Comparison of ENCODE assay signal across 28 cellular contexts in the genomic region with DNA sequence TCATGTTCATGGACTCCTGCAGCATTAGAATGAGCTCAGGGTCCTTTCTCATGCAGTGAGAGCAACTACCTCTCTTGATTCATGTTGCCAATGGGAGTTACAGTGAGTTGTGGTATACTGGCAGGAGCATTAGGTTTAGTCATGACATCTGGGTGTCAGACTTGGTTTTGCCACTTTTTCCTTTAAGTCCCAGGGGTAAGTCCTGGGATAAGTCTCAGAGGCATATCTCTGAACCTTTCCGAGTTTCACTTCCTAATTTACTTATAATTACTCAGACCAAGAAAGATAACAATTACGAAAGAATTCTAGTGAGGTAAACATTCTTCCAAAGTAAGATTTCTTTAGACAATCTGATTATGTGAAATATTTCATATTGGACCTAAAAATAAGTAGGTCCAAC.
A peak's percentile ranks its signal among the peaks of the same experiment; 100 is the strongest.
DNase-seq lines count a peak whose midpoint lies in the region; ATAC-seq and TF ChIP-seq lines count a peak whose summit lies in the region.
"Had no signal": no experiment of that assay in that cellular context is flagged by ENCODE, and none has a peak within 500 bp of the region (broad histone marks: within the 10 kb centered on the region; RNA-seq: fewer than 3 reads in every experiment).

No MANE protein-coding gene starts in this region.

- no peaks in the 10 kb centered on the region for H3K27me3 Mint-ChIP-seq in Caco-2 (ENCODE audit: insufficient read depth, unreplicated experiment)
- H3K27me3 Mint-ChIP-seq: activated CD4-positive, alpha-beta T cell treated with anti-CD3 and anti-CD28 coated beads, Interleukin-2, amount 10 ng/mL, durations not matched to agents 24 days and 14 days; activated naive CD8-positive, alpha-beta T cell; central memory CD8-positive, alpha-beta T cell; naive thymus-derived CD4-positive, alpha-beta T cell; T-helper 17 cell had no signal

- WGBS in GM23248 (ENCODE audit: low coverage in 1 of 2, low lambda C conversion rate in 2 of 2, missing lambda C conversion rate in 2 of 2), 2 experiments: 80 to 86% methylated on average over 2 of the region's 2 CpGs

- H3K9me3 ChIP-seq in GM23248 (ENCODE audit: low read depth) (no peaks in the 10 kb centered on the region), mucosa of descending colon (no peaks in the 10 kb centered on the region), Caco-2 (no peaks in the 10 kb centered on the region)
- H3K9me3 ChIP-seq: A549, BE2C, heart right ventricle, Peyer's patch, thyroid gland had no signal

- H3K4me3 Mint-ChIP-seq in Caco-2 (ENCODE audit: unreplicated experiment): no peak overlapping the region
- H3K4me3 Mint-ChIP-seq: activated CD4-positive, alpha-beta T cell treated with anti-CD3 and anti-CD28 coated beads, Interleukin-2, amount 10 ng/mL, durations not matched to agents 24 days and 14 days; activated naive CD8-positive, alpha-beta T cell; central memory CD8-positive, alpha-beta T cell; naive thymus-derived CD4-positive, alpha-beta T cell; T-helper 17 cell had no signal

- no peaks in the 10 kb centered on the region for H4K20me1 ChIP-seq in GM23248 (ENCODE audit: insufficient read depth)

- H3K79me2 ChIP-seq in GM23248 (ENCODE audit: insufficient read depth): no peaks in the 10 kb centered on the region

- ATAC-seq in HG03520 (IDR thresholded peaks at IDR 0.05; ENCODE audit: unreplicated experiment) (no peak), mucosa of descending colon (no peak)
- ATAC-seq: A549; heart right ventricle; left lobe of liver; naive thymus-derived CD4-positive, alpha-beta T cell; stimulated activated naive CD8-positive, alpha-beta T cell treated with anti-CD3 and anti-CD28 coated beads, Interleukin-15, Interleukin-2, amounts not matched to agents 100 U/mL and 50 U/mL, for 24 hours; T-helper 17 cell had no signal

- POLR2A ChIA-PET in Caco-2 (lab: Charles Lee): no interaction called here

- no peaks in the 10 kb centered on the region for H3K36me3 Mint-ChIP-seq in Caco-2 (ENCODE audit: insufficient read depth, unreplicated experiment)

- no peak overlapping the region for H3K27ac ChIP-seq in GM23248
- H3K27ac ChIP-seq: A549, dorsolateral prefrontal cortex, heart right ventricle, KMS-11, Peyer's patch, thyroid gland had no signal

- BruUV-seq in Caco-2 (replicated peaks; lab: Mats Ljungman, UMichigan): no TSS peak

- H3K4me3 ChIP-seq in GM23248 (no peak overlapping the region), fibroblast of mammary gland (ENCODE audit: control insufficient read depth, low read depth, low read length) (no peak overlapping the region), mucosa of descending colon (no peak overlapping the region), Caco-2 (ENCODE audit: low read depth, low read length) (no peak overlapping the region)
- H3K4me3 ChIP-seq: A549, dorsolateral prefrontal cortex, heart right ventricle, Peyer's patch, smooth muscle cell, thyroid gland had no signal

- CTCF ChIA-PET in Caco-2 (lab: Charles Lee): no interaction called here

- no peaks in the 10 kb centered on the region for H3K9me2 ChIP-seq in GM23248 (ENCODE audit: insufficient read depth)

- H3F3A ChIP-seq in GM23248 (ENCODE audit: insufficient read depth): no peaks in the 10 kb centered on the region

- H3K9me3 Mint-ChIP-seq in Caco-2 (ENCODE audit: unreplicated experiment): peaks cover 16% of the 10 kb centered on the region
- H3K9me3 Mint-ChIP-seq: central memory CD8-positive, alpha-beta T cell had no signal

- no peak overlapping the region for H3K4me2 ChIP-seq in GM23248 (ENCODE audit: unreplicated experiment)
- H3K4me2 ChIP-seq: A549, KMS-11, smooth muscle cell had no signal

- H3K4me1 Mint-ChIP-seq in Caco-2 (ENCODE audit: low read depth, unreplicated experiment): no peaks in the 10 kb centered on the region
- H3K4me1 Mint-ChIP-seq: activated CD4-positive, alpha-beta T cell treated with anti-CD3 and anti-CD28 coated beads, Interleukin-2, amount 10 ng/mL, durations not matched to agents 24 days and 14 days; T-helper 17 cell had no signal

- intact Hi-C loops in mucosa of descending colon (cut with DNase I, micrococcal nuclease): no loop called here
- intact Hi-C loops in Caco-2 (cut with micrococcal nuclease; ENCODE audit: unreplicated experiment): no loop called here

- in situ Hi-C loops in GM23248 (cut with MboI): no loop called here

- DNase-seq in CD1c-positive myeloid dendritic cell (ENCODE audit: extremely low spot score) (peak; percentile 20), GM23248 (peak; percentile 8), NOMO-1 treated with dmso at 0.1 percent for 144 hours (lab: John Stamatoyannopoulos, UW; ENCODE audit: unreplicated experiment) (peak; percentile 30), fibroblast of mammary gland (ENCODE audit: low read depth) (peak; percentile 17), NCI-H1092 (lab: John Stamatoyannopoulos, UW) (no peak), mucosa of descending colon (no peak), Caco-2 (no peak)
- DNase-seq: activated CD4-positive, alpha-beta T cell treated with anti-CD3 and anti-CD28 coated beads, Interleukin-2, amount 10 ng/mL, durations not matched to agents 24 days and 14 days; Calu3; dorsolateral prefrontal cortex; foreskin fibroblast; heart right ventricle; naive thymus-derived CD4-positive, alpha-beta T cell; NCI-H1417 treated with DMSO at 0.1 percent for 48 hours; NCI-H446 treated with DMSO at 0.1 percent for 48 hours; Peyer's patch; stimulated activated CD4-positive, alpha-beta T cell treated with anti-CD3 and anti-CD28 coated beads, Interleukin-2, amount 100 ng/mL, for 48 hours; stimulated activated naive CD8-positive, alpha-beta T cell treated with anti-CD3 and anti-CD28 coated beads, Interleukin-15, Interleukin-2, amounts not matched to agents 100 U/mL and 50 U/mL, for 24 hours; T-helper 17 cell; thyroid gland had no signal

- H3K36me3 ChIP-seq in GM23248 (ENCODE audit: low read depth): no peaks in the 10 kb centered on the region
- H3K36me3 ChIP-seq in mucosa of descending colon (ENCODE audit: low read depth): no peaks in the 10 kb centered on the region
- H3K36me3 ChIP-seq in Caco-2 (ENCODE audit: control insufficient read depth, insufficient read depth, low read length): no peaks in the 10 kb centered on the region
- H3K36me3 ChIP-seq: heart right ventricle, Peyer's patch, thyroid gland had no signal

- no peak overlapping the region for H3K27ac Mint-ChIP-seq in Caco-2 (ENCODE audit: unreplicated experiment)
- H3K27ac Mint-ChIP-seq: activated CD4-positive, alpha-beta T cell treated with anti-CD3 and anti-CD28 coated beads, Interleukin-2, amount 10 ng/mL, durations not matched to agents 24 days and 14 days; activated naive CD8-positive, alpha-beta T cell; naive thymus-derived CD4-positive, alpha-beta T cell; T-helper 17 cell had no signal

- H2AFZ ChIP-seq in GM23248: no peak overlapping the region

- no peaks in the 10 kb centered on the region for H3K4me1 ChIP-seq in GM23248 (ENCODE audit: insufficient read depth)
- no peaks in the 10 kb centered on the region for H3K4me1 ChIP-seq in mucosa of descending colon (ENCODE audit: low read depth)
- H3K4me1 ChIP-seq in Caco-2: no peaks in the 10 kb centered on the region
- H3K4me1 ChIP-seq: A549, Peyer's patch, thyroid gland had no signal

- no peak overlapping the region for H3K9ac ChIP-seq in GM23248
- H3K9ac ChIP-seq: KMS-11 had no signal

- H3K27me3 ChIP-seq in GM23248 (replicated peaks; ENCODE audit: insufficient read depth) (no peaks in the 10 kb centered on the region), Caco-2 (replicated peaks; ENCODE audit: control insufficient read depth, insufficient read depth, low read length) (no peaks in the 10 kb centered on the region; the same call in 1 of the 2 replicates)
- H3K27me3 ChIP-seq: BE2C, dorsolateral prefrontal cortex, heart right ventricle, Peyer's patch, thyroid gland had no signal

- TF ChIP-seq CTCF in fibroblast of mammary gland (conservative IDR thresholded peaks at IDR 0.05; ENCODE audit: control insufficient read depth, insufficient read depth, low read depth, low read length) (no peak), mucosa of descending colon (IDR thresholded peaks at IDR 0.05) (no peak), Caco-2 (IDR thresholded peaks at IDR 0.05; ENCODE audit: insufficient read depth in 1 of 2, low read depth in 1 of 2, low read length in 1 of 2, severe bottlenecking in 1 of 2, unreplicated experiment in 1 of 2) (no peak)

Comparison
In these comparisons a context has a peak if more than half of its experiments do, and no peak if none do; other contexts are left out.
1. DNase-seq: peak in CD1c-positive myeloid dendritic cell (single experiment), GM23248 (single experiment), NOMO-1 treated with dmso at 0.1 percent for 144 hours (single experiment) and fibroblast of mammary gland (single experiment); none in NCI-H1092 (single experiment), mucosa of descending colon (0 of 3) and Caco-2 (0 of 2).